In the genomic region with DNA sequence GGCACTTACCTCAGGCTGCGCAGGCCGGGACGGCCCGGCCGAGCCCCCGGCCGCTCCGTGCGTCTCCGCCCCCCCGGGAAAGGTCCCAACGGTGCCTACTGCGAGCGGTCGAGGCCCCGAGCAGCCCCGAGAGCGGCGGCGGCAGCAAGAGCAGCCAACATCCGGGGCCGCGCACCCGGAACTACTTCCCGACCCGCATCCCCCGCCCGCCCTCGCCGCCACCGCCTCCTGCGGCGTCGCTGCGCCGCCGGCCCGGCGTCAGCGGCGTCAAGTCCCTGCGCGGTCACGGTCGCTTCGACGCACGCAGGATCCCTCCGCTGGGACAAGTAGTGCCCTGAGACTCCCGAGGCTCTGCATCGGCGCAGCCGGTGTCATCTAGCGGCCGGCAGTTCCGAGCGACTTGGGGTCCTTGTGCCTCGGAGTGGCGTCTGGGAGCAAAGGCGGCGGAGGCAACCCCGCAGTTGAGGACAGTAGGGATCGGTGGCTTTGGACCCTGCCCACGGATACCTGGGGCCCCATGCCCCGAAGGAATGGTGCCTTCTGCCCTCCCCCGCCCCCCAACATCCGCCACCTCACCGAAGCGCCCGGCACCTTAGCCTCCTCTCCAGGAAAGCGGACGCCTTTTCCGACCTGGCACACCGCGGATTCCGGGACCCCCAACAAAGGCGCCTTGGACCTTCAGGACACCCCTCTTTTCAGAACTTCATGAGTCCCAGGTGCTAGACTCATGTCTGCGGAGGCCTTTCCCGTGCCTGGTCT, we compare ENCODE assay signal across 8 cellular contexts.
DNase-seq lines count a peak whose midpoint lies in the region; TF ChIP-seq lines count a peak whose summit lies in the region.

TSS of gene FOXJ3 (minus strand) at position 186 of the 759 bp plus-strand sequence. CDS start 24,142 bp downstream, outside the sequence.

- H3K4me1 ChIP-seq in HEK293 (ENCODE audit: control insufficient read depth, insufficient read depth, low read length), result peaks cover 8% of the 10 kb centered on the region

- H3K9me3 Mint-ChIP-seq in activated naive CD4-positive, alpha-beta T cell treated with anti-CD3 and anti-CD28 coated beads, Interleukin-2, amount 10 ng/mL, durations not matched to agents 7 days and 5 days, result no peaks in the 10 kb centered on the region

- no peaks in the 10 kb centered on the region for H3K9me3 ChIP-seq in HEK293 (ENCODE audit: control insufficient read depth, insufficient read depth, low read depth, low read length)
- no peaks in the 10 kb centered on the region for H3K9me3 ChIP-seq in SK-N-MC (ENCODE audit: low read depth, low read length)

- peak within 1 kb of the TSS; percentile 90 for H3K4me3 Mint-ChIP-seq in activated naive CD4-positive, alpha-beta T cell treated with anti-CD3 and anti-CD28 coated beads, Interleukin-2, amount 10 ng/mL, durations not matched to agents 7 days and 5 days

- no peaks in the 10 kb centered on the region; a peak in 1 of 3 replicates for H3K36me3 ChIP-seq in HEK293 (ENCODE audit: control insufficient read depth in 2 of 2, insufficient read depth in 1 of 2, low read length in 2 of 2)
- H3K36me3 ChIP-seq in SK-N-MC (ENCODE audit: insufficient read depth, low read length), result no peaks in the 10 kb centered on the region

- DNase-seq in GF-D8 (lab: John Stamatoyannopoulos, UW) (peak; percentile 77), MV-4-11 (lab: John Stamatoyannopoulos, UW) (peak; percentile 87), SK-N-MC (ENCODE audit: low read depth, low spot score) (peak; percentile 79), globus pallidus (ENCODE audit: low spot score) (peak; percentile 89), nucleus accumbens (lab: John Stamatoyannopoulos, UW) (peak in 55 of 56 donors; percentile 60 to 95 (median 87)), superior temporal gyrus (ENCODE audit: extremely low spot score) (peak; percentile 93)
- peak; percentile 94 for DNase-seq in activated naive CD4-positive, alpha-beta T cell treated with anti-CD3 and anti-CD28 coated beads, Interleukin-2, amount 10 ng/mL, durations not matched to agents 7 days and 5 days

- peak within 1 kb of the TSS; percentile 88 for H3K9ac ChIP-seq in SK-N-MC (ENCODE audit: insufficient read length)

- peaks cover 7% of the 10 kb centered on the region for H3K36me3 Mint-ChIP-seq in activated naive CD4-positive, alpha-beta T cell treated with anti-CD3 and anti-CD28 coated beads, Interleukin-2, amount 10 ng/mL, durations not matched to agents 7 days and 5 days

- H3K27ac Mint-ChIP-seq in activated naive CD4-positive, alpha-beta T cell treated with anti-CD3 and anti-CD28 coated beads, Interleukin-2, amount 10 ng/mL, durations not matched to agents 7 days and 5 days, result peak within 1 kb of the TSS; percentile 93

- peak; percentile 85 for TF ChIP-seq CTCF in HEK293 (tag by site-specific recombination; IDR thresholded peaks at IDR 0.05)

- CTCF ChIA-PET in HEK293 (lab: Yijun Ruan, JAX), result interaction anchor here (0.7 to 2.0 kb wide), 2 partner anchors 162 to 657 kb away, joined by 4 to 10 read pairs; no protein-coding TSS in a partner anchor
- CTCF ChIA-PET in activated naive CD4-positive, alpha-beta T cell treated with anti-CD3 and anti-CD28 coated beads, Interleukin-2, amount 10 ng/mL, durations not matched to agents 7 days and 5 days (lab: Charles Lee), result no interaction called here

- no peaks in the 10 kb centered on the region for H3K27me3 Mint-ChIP-seq in activated naive CD4-positive, alpha-beta T cell treated with anti-CD3 and anti-CD28 coated beads, Interleukin-2, amount 10 ng/mL, durations not matched to agents 7 days and 5 days

- H3K4me3 ChIP-seq in HEK293 (ENCODE audit: low read depth, low read length), result peak within 1 kb of the TSS; percentile 87
- peak within 1 kb of the TSS; percentile 95 for H3K4me3 ChIP-seq in SK-N-MC

- POLR2A ChIA-PET in HEK293 (lab: Yijun Ruan, JAX), result interaction anchor here (0.7 kb wide), 2 partner anchors 179 to 432 kb away, joined by 6 to 10 read pairs; no protein-coding TSS in a partner anchor

- H3K27ac ChIP-seq in HEK293 (ENCODE audit: extremely low read depth, low read depth, low read length) (peak within 1 kb of the TSS; percentile 85), SK-N-MC (peak within 1 kb of the TSS; percentile 74)

- peaks cover 37% of the 10 kb centered on the region for H3K4me1 Mint-ChIP-seq in activated naive CD4-positive, alpha-beta T cell treated with anti-CD3 and anti-CD28 coated beads, Interleukin-2, amount 10 ng/mL, durations not matched to agents 7 days and 5 days

TF ChIP-seq in HEK293, 187 proteins besides CTCF, POLR2A, EP300 and RAD21 (continues in another document):
- TF ChIP-seq IKZF3 (tag by site-specific recombination; IDR thresholded peaks at IDR 0.05), result peak; percentile 40
- TF ChIP-seq TCF7L2 (IDR thresholded peaks at IDR 0.05; ENCODE audit: borderline replicate concordance, low read depth, low read length), result no peak
- peak; percentile 78 for TF ChIP-seq ZIC2 (tag by site-specific recombination; IDR thresholded peaks at IDR 0.05)
- TF ChIP-seq GFI1B (tag by site-specific recombination; IDR thresholded peaks at IDR 0.05), result 0 out of 2 replicates have a peak, but pooled peaks have one; percentile 32
- peak; percentile 75; the same call in 1 of the 2 replicates for TF ChIP-seq ZNF488 (tag by site-specific recombination; IDR thresholded peaks at IDR 0.05)
- peak; percentile 98 for TF ChIP-seq ZEB2 (tag by site-specific recombination; IDR thresholded peaks at IDR 0.05)
- no peak for TF ChIP-seq ZNF623 (tag by site-specific recombination; IDR thresholded peaks at IDR 0.05)
- TF ChIP-seq ZNF585B (tag by site-specific recombination; IDR thresholded peaks at IDR 0.05), result no peak
- TF ChIP-seq ZNF621 (tag by site-specific recombination; IDR thresholded peaks at IDR 0.05), result no peak
- no peak for TF ChIP-seq ZNF433 (tag by site-specific recombination; IDR thresholded peaks at IDR 0.05; ENCODE audit: low read depth)
- TF ChIP-seq ZNF677 (tag by site-specific recombination; IDR thresholded peaks at IDR 0.05), result no peak; the same call in 1 of the 2 replicates
- no peak for TF ChIP-seq ZNF311 (tag by site-specific recombination; IDR thresholded peaks at IDR 0.05; ENCODE audit: borderline replicate concordance)
- TF ChIP-seq ZNF266 (tag by site-specific recombination; IDR thresholded peaks at IDR 0.05; ENCODE audit: low read depth), result no peak
- peak; percentile 63 for TF ChIP-seq BCL11B (tag by site-specific recombination; IDR thresholded peaks at IDR 0.05; ENCODE audit: low read depth)
- TF ChIP-seq ZNF610 (tag by site-specific recombination; IDR thresholded peaks at IDR 0.05; ENCODE audit: borderline replicate concordance), result peak; percentile 91
- peak; percentile 79 for TF ChIP-seq SP2 (tag by site-specific recombination; IDR thresholded peaks at IDR 0.05)
- TF ChIP-seq ZNF138 (tag by site-specific recombination; IDR thresholded peaks at IDR 0.05; ENCODE audit: borderline replicate concordance), result no peak
- TF ChIP-seq, protein P1, sequence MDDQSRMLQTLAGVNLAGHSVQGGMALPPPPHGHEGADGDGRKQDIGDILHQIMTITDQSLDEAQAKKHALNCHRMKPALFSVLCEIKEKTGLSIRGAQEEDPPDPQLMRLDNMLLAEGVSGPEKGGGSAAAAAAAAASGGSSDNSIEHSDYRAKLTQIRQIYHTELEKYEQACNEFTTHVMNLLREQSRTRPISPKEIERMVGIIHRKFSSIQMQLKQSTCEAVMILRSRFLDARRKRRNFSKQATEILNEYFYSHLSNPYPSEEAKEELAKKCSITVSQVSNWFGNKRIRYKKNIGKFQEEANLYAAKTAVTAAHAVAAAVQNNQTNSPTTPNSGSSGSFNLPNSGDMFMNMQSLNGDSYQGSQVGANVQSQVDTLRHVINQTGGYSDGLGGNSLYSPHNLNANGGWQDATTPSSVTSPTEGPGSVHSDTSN (CRISPR knock-in tag; IDR thresholded peaks at IDR 0.05), result peak; percentile 84
- TF ChIP-seq, protein P2, sequence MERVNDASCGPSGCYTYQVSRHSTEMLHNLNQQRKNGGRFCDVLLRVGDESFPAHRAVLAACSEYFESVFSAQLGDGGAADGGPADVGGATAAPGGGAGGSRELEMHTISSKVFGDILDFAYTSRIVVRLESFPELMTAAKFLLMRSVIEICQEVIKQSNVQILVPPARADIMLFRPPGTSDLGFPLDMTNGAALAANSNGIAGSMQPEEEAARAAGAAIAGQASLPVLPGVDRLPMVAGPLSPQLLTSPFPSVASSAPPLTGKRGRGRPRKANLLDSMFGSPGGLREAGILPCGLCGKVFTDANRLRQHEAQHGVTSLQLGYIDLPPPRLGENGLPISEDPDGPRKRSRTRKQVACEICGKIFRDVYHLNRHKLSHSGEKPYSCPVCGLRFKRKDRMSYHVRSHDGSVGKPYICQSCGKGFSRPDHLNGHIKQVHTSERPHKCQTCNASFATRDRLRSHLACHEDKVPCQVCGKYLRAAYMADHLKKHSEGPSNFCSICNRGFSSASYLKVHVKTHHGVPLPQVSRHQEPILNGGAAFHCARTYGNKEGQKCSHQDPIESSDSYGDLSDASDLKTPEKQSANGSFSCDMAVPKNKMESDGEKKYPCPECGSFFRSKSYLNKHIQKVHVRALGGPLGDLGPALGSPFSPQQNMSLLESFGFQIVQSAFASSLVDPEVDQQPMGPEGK (tag by site-specific recombination; IDR thresholded peaks at IDR 0.05), result peak; percentile 96
- no peak for TF ChIP-seq ZNF514 (tag by site-specific recombination; IDR thresholded peaks at IDR 0.05)
- peak; percentile 64 for TF ChIP-seq ZNF350 (tag by site-specific recombination; IDR thresholded peaks at IDR 0.05)
- TF ChIP-seq ZNF510 (tag by site-specific recombination; IDR thresholded peaks at IDR 0.05; ENCODE audit: insufficient replicate concordance), result no peak
- TF ChIP-seq ZBTB20 (tag by site-specific recombination; IDR thresholded peaks at IDR 0.05), result peak; percentile 92

Comparison
In these comparisons a context has a peak if more than half of its experiments do, and no peak if none do; other contexts are left out.
1. Peak in every context shown above with its lines: DNase-seq, H3K4me3 ChIP-seq and H3K27ac ChIP-seq.